Comparison of ENCODE assay signal across 18 cellular contexts in genomic region chr2:154832711-154833110, GRCh38.
A peak's percentile ranks its signal among the peaks of the same experiment; 100 is the strongest.
DNase-seq lines count a peak whose midpoint lies in the region; ATAC-seq, FAIRE-seq and TF ChIP-seq lines count a peak whose summit lies in the region.
"Had no signal": no experiment of that assay in that cellular context is flagged by ENCODE, and none has a peak within 500 bp of the region (broad histone marks: within the 10 kb centered on the region; RNA-seq: fewer than 3 reads in every experiment).

No MANE protein-coding gene starts in this region.

- no peak overlapping the region for H2AK5ac ChIP-seq in H1 (ENCODE audit: low read depth, low read length)

- intact Hi-C loops in HCT116 (cut with micrococcal nuclease), result loop anchor here (5.0 kb wide), 1 partner anchor 40 kb away; no protein-coding TSS in a partner anchor
- intact Hi-C loops in thyroid gland (cut with DNase I), result no loop called here

- no peaks in the 10 kb centered on the region for H3K23me2 ChIP-seq in H1 (ENCODE audit: low read depth, low read length)

- no peak overlapping the region for H3K18ac ChIP-seq in H1 (ENCODE audit: extremely low read depth, low read length)

- no peak overlapping the region for H4K91ac ChIP-seq in H1 (replicated peaks; ENCODE audit: insufficient read length, low read length)

- no peak for ATAC-seq in HCT116
- ATAC-seq: GM12878 had no signal

- no peak for TF ChIP-seq EP300 in H1 (IDR thresholded peaks at IDR 0.05; ENCODE audit: borderline replicate concordance in 1 of 2, low read depth in 2 of 2, low read length in 2 of 2)

- H2AFZ ChIP-seq in HCT116 (ENCODE audit: low read depth, low read length, poor library complexity, severe bottlenecking) (peak overlapping the region; percentile 29), OCI-LY1 (ENCODE audit: low read length) (peak overlapping the region; percentile 95; the same call in 1 of the 2 replicates), H1 (ENCODE audit: low read length) (no peak overlapping the region)

- H3K79me2 ChIP-seq in HCT116 (ENCODE audit: insufficient read depth, low read length), result no peaks in the 10 kb centered on the region
- H3K79me2 ChIP-seq in OCI-LY1 (ENCODE audit: insufficient read depth, low read length), result no peaks in the 10 kb centered on the region
- no peaks in the 10 kb centered on the region for H3K79me2 ChIP-seq in H1 (ENCODE audit: control insufficient read depth in 1 of 2, insufficient read depth in 2 of 2, low read length in 2 of 2)

- H3K4me1 ChIP-seq in HCT116 (ENCODE audit: control insufficient read depth in 1 of 2, insufficient read depth in 2 of 2, low read length in 2 of 2) (no peaks in the 10 kb centered on the region), OCI-LY1 (ENCODE audit: insufficient read depth, low read length, severe bottlenecking) (no peaks in the 10 kb centered on the region), H1 (replicated peaks in 1 of 4; ENCODE audit: control insufficient read depth in 3 of 4, insufficient read depth in 4 of 4, low read length in 3 of 4) (no peaks in the 10 kb centered on the region), thyroid gland (no peaks in the 10 kb centered on the region)

- H3K4ac ChIP-seq in H1 (replicated peaks; ENCODE audit: insufficient read length, low read depth, low read length), result no peak overlapping the region

- POLR2A ChIA-PET in HCT116 (lab: Charles Lee) (no interaction called here), H1 (lab: Charles Lee; ENCODE audit: partially characterized antibody) (no interaction called here)

- no peak for TF ChIP-seq POLR2A in HCT116 (IDR thresholded peaks at IDR 0.05; ENCODE audit: borderline replicate concordance, extremely low read depth, insufficient read depth, insufficient read length)
- no peak for TF ChIP-seq POLR2A in H1 (IDR thresholded peaks at IDR 0.05; ENCODE audit: control extremely low read depth in 1 of 2, low read depth in 2 of 2, low read length in 2 of 2)
- TF ChIP-seq POLR2A in thyroid gland (IDR thresholded peaks at IDR 0.05), result no peak

- CTCF ChIA-PET in HCT116 (lab: Charles Lee), result no interaction called here
- CTCF ChIA-PET in H1 (lab: Charles Lee; ENCODE audit: partially characterized antibody), result no interaction called here

- no peak overlapping the region for H3K9ac ChIP-seq in HCT116 (ENCODE audit: low read length)
- no peak overlapping the region for H3K9ac ChIP-seq in OCI-LY1 (ENCODE audit: low read length)
- no peak overlapping the region for H3K9ac ChIP-seq in H1 (replicated peaks in 1 of 4; ENCODE audit: extremely low read depth in 1 of 4, low read depth in 3 of 4, low read length in 3 of 4)

- no peak for FAIRE-seq in H1 (lab: Jason Lieb, UNC)
- FAIRE-seq: GM12878, GM19239 had no signal

- no peak overlapping the region for H2BK120ac ChIP-seq in H1 (replicated peaks; ENCODE audit: low read depth, low read length)

- H3K27ac ChIP-seq in HCT116 (ENCODE audit: low read depth, low read length) (no peak overlapping the region), OCI-LY1 (ENCODE audit: low read depth, low read length, poor library complexity, severe bottlenecking) (no peak overlapping the region), H1 (ENCODE audit: low read depth, low read length) (no peak overlapping the region), thyroid gland (no peak overlapping the region)

- no peaks in the 10 kb centered on the region for H3F3A ChIP-seq in OCI-LY1 (ENCODE audit: insufficient read depth, low read length)

- H3K56ac ChIP-seq in H1 (replicated peaks; ENCODE audit: insufficient read length, low read depth, low read length), result no peak overlapping the region

- H2BK15ac ChIP-seq in H1 (ENCODE audit: low read length), result no peak overlapping the region

- H4K20me1 ChIP-seq in HCT116 (ENCODE audit: insufficient read depth), result no peaks in the 10 kb centered on the region
- no peaks in the 10 kb centered on the region for H4K20me1 ChIP-seq in OCI-LY1 (ENCODE audit: insufficient read depth, low read length)
- H4K20me1 ChIP-seq in H1 (replicated peaks in 1 of 2; ENCODE audit: control insufficient read depth in 1 of 2, insufficient read depth in 2 of 2, low read length in 2 of 2), result no peaks in the 10 kb centered on the region

- no peaks in the 10 kb centered on the region for H3K9me3 ChIP-seq in HCT116 (ENCODE audit: control insufficient read depth in 1 of 2, insufficient read depth in 1 of 2, low read depth in 1 of 2, low read length in 2 of 2)
- no peaks in the 10 kb centered on the region for H3K9me3 ChIP-seq in OCI-LY1 (ENCODE audit: low read length)
- H3K9me3 ChIP-seq in H1 (ENCODE audit: insufficient read depth in 2 of 2, low read depth in 1 of 2, low read length in 1 of 2), result no peaks in the 10 kb centered on the region
- no peaks in the 10 kb centered on the region for H3K9me3 ChIP-seq in thyroid gland

- no peak overlapping the region for H2BK12ac ChIP-seq in H1 (ENCODE audit: low read depth, low read length)

- H2BK5ac ChIP-seq in H1 (ENCODE audit: low read depth, low read length), result no peak overlapping the region

- no peak overlapping the region for H3K14ac ChIP-seq in H1 (ENCODE audit: insufficient read length)

- H3K9me2 ChIP-seq in HCT116 (ENCODE audit: insufficient read depth), result no peaks in the 10 kb centered on the region
- no peaks in the 10 kb centered on the region for H3K9me2 ChIP-seq in OCI-LY1 (ENCODE audit: low read depth, low read length)

- WGBS in H1 (ENCODE audit: extremely low coverage in 1 of 2, insufficient coverage in 1 of 2, insufficient read length in 1 of 2, insufficient replicate concordance in 2 of 2, low coverage in 1 of 2, low lambda C conversion rate in 2 of 2, missing lambda C conversion rate in 1 of 2), 2 experiments, result 94% methylated on average over 2 of the region's 2 CpGs; no CpG with 5 or more reads in 1 of the 2 experiments
- 81 to 88% methylated on average over 2 of the region's 2 CpGs for WGBS in thyroid gland, 2 donors

- H3K23ac ChIP-seq in H1 (ENCODE audit: insufficient read length), result no peak overlapping the region

- no peaks in the 10 kb centered on the region for H3K27me3 ChIP-seq in HCT116 (ENCODE audit: insufficient read depth, low read length)
- no peaks in the 10 kb centered on the region for H3K27me3 ChIP-seq in OCI-LY1 (ENCODE audit: insufficient read depth, low read length)
- H3K27me3 ChIP-seq in H1 (replicated peaks in 1 of 4; ENCODE audit: control insufficient read depth in 3 of 4, extremely low read depth in 1 of 4, insufficient read depth in 3 of 4, low read length in 3 of 4), result no peaks in the 10 kb centered on the region
- no peaks in the 10 kb centered on the region for H3K27me3 ChIP-seq in thyroid gland

- RAD21 ChIA-PET in HCT116 (lab: Charles Lee; ENCODE audit: low non-redundant PET in 1 of 2, low total read pairs in 2 of 2, uncharacterized antibody in 2 of 2, unreplicated experiment in 2 of 2), result no interaction called here

- H3K4me3 ChIP-seq in HCT116 (replicated peaks in 1 of 2; ENCODE audit: low read depth in 1 of 2, low read length in 2 of 2) (no peak overlapping the region), OCI-LY1 (ENCODE audit: low read depth, low read length, poor library complexity, severe bottlenecking) (no peak overlapping the region), H1 (ENCODE audit: extremely low read depth in 1 of 4, insufficient read depth in 2 of 4, low read depth in 3 of 4, low read length in 4 of 4) (no peak overlapping the region), thyroid gland (replicated peaks in 1 of 3) (no peak overlapping the region)
- H3K4me3 ChIP-seq: GM12878 had no signal

- DNase-seq in HCT116 (ENCODE audit: low read depth, low spot score), result no peak
- no peak for DNase-seq in H1 (ENCODE audit: low read depth in 1 of 2, low spot score in 2 of 2)
- no peak for DNase-seq in GM20000 (ENCODE audit: low spot score)
- no peak for DNase-seq in thyroid gland
- DNase-seq in NCI-H1092 (lab: John Stamatoyannopoulos, UW), result no peak
- DNase-seq: C1 segment of cervical spinal cord; Calu3; CD4-positive, alpha-beta memory T cell; COR-L47; DMS79; EL; GDM1; GOT3; H7; HCEC 1CT had no signal

- no peak overlapping the region for H4K5ac ChIP-seq in H1 (ENCODE audit: insufficient read length, low read depth, low read length)

- H3K4me2 ChIP-seq in HCT116 (ENCODE audit: low read length), result no peak overlapping the region
- H3K4me2 ChIP-seq in OCI-LY1 (ENCODE audit: low read length), result no peak overlapping the region
- H3K4me2 ChIP-seq in H1 (ENCODE audit: insufficient read depth in 1 of 2, low read depth in 2 of 2, low read length in 2 of 2), result no peak overlapping the region

- H2BK20ac ChIP-seq in H1 (ENCODE audit: low read length), result no peak overlapping the region

- no TSS peak for BruUV-seq in HCT116 (replicated peaks; lab: Mats Ljungman, UMichigan)

- TF ChIP-seq CTCF in HCT116 (IDR thresholded peaks at IDR 0.05 in 2 of 3, conservative IDR thresholded peaks at IDR 0.05 in 1 of 3; ENCODE audit: borderline replicate concordance in 1 of 3, insufficient read depth in 1 of 3, low read depth in 2 of 3, low read length in 2 of 3) (no peak), OCI-LY1 (IDR thresholded peaks at IDR 0.05; ENCODE audit: low read length) (no peak), H1 (IDR thresholded peaks at IDR 0.05; ENCODE audit: control extremely low read depth in 1 of 3, insufficient read depth in 1 of 3, low read depth in 1 of 3, low read length in 3 of 3) (no peak), GM20000 (IDR thresholded peaks at IDR 0.05; ENCODE audit: extremely low read depth, missing control alignments) (no peak), thyroid gland (IDR thresholded peaks at IDR 0.05) (no peak)

- H3K79me1 ChIP-seq in H1 (ENCODE audit: low read depth, low read length), result no peaks in the 10 kb centered on the region

- TF ChIP-seq RAD21 in HCT116 (IDR thresholded peaks at IDR 0.05; ENCODE audit: low read depth) (no peak), H1 (IDR thresholded peaks at IDR 0.05 in 1 of 2, conservative IDR thresholded peaks at IDR 0.05 in 1 of 2; ENCODE audit: low read depth in 2 of 2, low read length in 2 of 2) (no peak)

- H4K8ac ChIP-seq in H1 (ENCODE audit: extremely low read depth, insufficient read depth, low read length), result no peak overlapping the region

- H3K36me3 ChIP-seq in HCT116 (ENCODE audit: control insufficient read depth in 1 of 2, insufficient read depth in 2 of 2, low read length in 2 of 2) (no peaks in the 10 kb centered on the region), OCI-LY1 (ENCODE audit: insufficient read depth, low read length) (no peaks in the 10 kb centered on the region), H1 (ENCODE audit: control insufficient read depth in 2 of 4, insufficient read depth in 4 of 4, low read length in 3 of 4) (no peaks in the 10 kb centered on the region), thyroid gland (no peaks in the 10 kb centered on the region)

TF ChIP-seq in H1, 55 proteins besides CTCF, POLR2A, EP300 and RAD21:
- TF ChIP-seq RXRA (IDR thresholded peaks at IDR 0.05; ENCODE audit: insufficient read depth, low read depth, low read length), result no peak
- TF ChIP-seq BACH1 (IDR thresholded peaks at IDR 0.05; ENCODE audit: low read length), result peak; percentile 52; the same call in 1 of the 2 replicates
- TF ChIP-seq GTF2F1 (IDR thresholded peaks at IDR 0.05; ENCODE audit: borderline replicate concordance, low read depth, low read length), result no peak
- TF ChIP-seq SP2 (IDR thresholded peaks at IDR 0.05; ENCODE audit: low read length), result no peak
- peak; percentile 49; the same call in 1 of the 2 replicates for TF ChIP-seq MAFK (IDR thresholded peaks at IDR 0.05; ENCODE audit: low read depth, low read length)
